Comparison of ENCODE assay signal across 8 cellular contexts in genomic region chr22:37563153-37564081, GRCh38. TPM values are rescaled to one million over a fixed set of nuclear protein-coding genes. Genes with fewer than 3 reads are reported as not detected.
DNase-seq lines count a peak whose midpoint lies in the region; ATAC-seq and TF ChIP-seq lines count a peak whose summit lies in the region.

No MANE protein-coding gene starts in this region.

- peaks cover 9% of the 10 kb centered on the region; the same call in 1 of the 2 replicates for H3F3A ChIP-seq in GM23338 (replicated peaks; ENCODE audit: low read depth)

- no peak for TF ChIP-seq CTCF in GM23338 (conservative IDR thresholded peaks at IDR 0.05; ENCODE audit: low read depth in 2 of 2)

- no peaks in the 10 kb centered on the region; the same call in 2 of the 3 replicates for H3K9me3 Mint-ChIP-seq in GM23338

- H3K4me1 Mint-ChIP-seq in GM23338: peaks cover 45% of the 10 kb centered on the region

- 0 out of 2 replicates have a peak overlapping the region, but pooled peaks have one; percentile 30 for H3K27ac ChIP-seq in GM23338 (ENCODE audit: low read depth)

- ATAC-seq in GM23338 (no peak; the same call in 2 of the 3 replicates), GM19324 (IDR thresholded peaks at IDR 0.05; ENCODE audit: low FRiP score, unreplicated experiment) (no peak), HG03095 (IDR thresholded peaks at IDR 0.05; ENCODE audit: unreplicated experiment) (no peak)

- peaks cover 14% of the 10 kb centered on the region for H3K36me3 Mint-ChIP-seq in GM23338 (ENCODE audit: low read depth)

- no peaks in the 10 kb centered on the region for H3K36me3 ChIP-seq in GM23338 (ENCODE audit: insufficient read depth)

- H3K9me2 ChIP-seq in GM23338 (ENCODE audit: insufficient read depth): no peaks in the 10 kb centered on the region

- H3K4me1 ChIP-seq in GM23338 (ENCODE audit: insufficient read depth): peaks cover 28% of the 10 kb centered on the region

- H3K79me2 ChIP-seq in GM23338 (replicated peaks; ENCODE audit: insufficient read depth): peaks cover 17% of the 10 kb centered on the region

- no peaks in the 10 kb centered on the region for H4K20me1 ChIP-seq in GM23338 (replicated peaks; ENCODE audit: insufficient read depth)

- peak overlapping the region; percentile 22 for H3K4me2 ChIP-seq in GM23338

- H2AFZ ChIP-seq in GM23338: no peak overlapping the region

- H3K27me3 Mint-ChIP-seq in GM23338 (ENCODE audit: insufficient read depth, low read depth, poor library complexity): peaks cover 38% of the 10 kb centered on the region

- H3K27ac Mint-ChIP-seq in GM23338: no peak overlapping the region

- peak; percentile 55 for DNase-seq in GM23338 (ENCODE audit: low spot score)
- peak; percentile 83 for DNase-seq in amniotic stem cell (lab: John Stamatoyannopoulos, UW)
- DNase-seq in hepatic stellate cell (ENCODE audit: low spot score): peak; percentile 98
- DNase-seq in skeletal muscle cell (ENCODE audit: low read depth): peak; percentile 86
- DNase-seq in UCSD-AML1 (lab: John Stamatoyannopoulos, UW; ENCODE audit: unreplicated experiment): no peak
- DNase-seq in stimulated activated CD4-positive, alpha-beta T cell treated with anti-CD3 and anti-CD28 coated beads, Interleukin-2, amount 100 ng/mL, for 24 hours: no peak

- no peak overlapping the region; the same call in 2 of the 3 replicates for H3K4me3 Mint-ChIP-seq in GM23338

- H3K4me3 ChIP-seq in GM23338 (no peak overlapping the region), skeletal muscle cell (ENCODE audit: low read depth, low read length) (peak overlapping the region; percentile 17)

- H3K27me3 ChIP-seq in GM23338 (ENCODE audit: insufficient read depth): peaks cover 32% of the 10 kb centered on the region

TF ChIP-seq in GM23338, 12 proteins besides CTCF, POLR2A, EP300 and RAD21:
- TF ChIP-seq STAT1 (IDR thresholded peaks at IDR 0.05; ENCODE audit: unreplicated experiment): no peak
- TF ChIP-seq EZH2phosphoT487 (IDR thresholded peaks at IDR 0.05; ENCODE audit: unreplicated experiment): no peak
- TF ChIP-seq ZNF331 (CRISPR knock-in tag; IDR thresholded peaks at IDR 0.05; ENCODE audit: low read depth): no peak
- no peak for TF ChIP-seq ETS1 (IDR thresholded peaks at IDR 0.05)
- TF ChIP-seq NANOG (IDR thresholded peaks at IDR 0.05; ENCODE audit: borderline replicate concordance): no peak
- TF ChIP-seq CREB1 (CRISPR knock-in tag; IDR thresholded peaks at IDR 0.05; ENCODE audit: low read depth): no peak
- no peak for TF ChIP-seq ZNF114 (CRISPR knock-in tag; IDR thresholded peaks at IDR 0.05)
- no peak for TF ChIP-seq POLR2AphosphoS5 (IDR thresholded peaks at IDR 0.05; ENCODE audit: low read depth)
- no peak for TF ChIP-seq EZH2 (IDR thresholded peaks at IDR 0.05; ENCODE audit: low read depth, unreplicated experiment)
- no peak for TF ChIP-seq REST (IDR thresholded peaks at IDR 0.05; ENCODE audit: unreplicated experiment)
- no peak for TF ChIP-seq JUNB (IDR thresholded peaks at IDR 0.05; ENCODE audit: unreplicated experiment)
TF ChIP-seq in GM23338: peak in this region for 0.

RNA-seq across cellular contexts. Expression of gene CDC42EP1, which starts 3.1 kb away (rescaled TPM):
- 8.5 and 10.2 TPM in 2 replicates for total RNA-seq in GM23338 (2014; rRNA removed; shearing (Covaris generic))
- polyA plus RNA-seq in GM23338 (2016; fragmentation: Nextera tagmentation; extraction: Ambion mirVana): 7.7 and 8.4 TPM in 2 replicates

RNA-seq across cellular contexts. Expression of gene LGALS2, which starts 16.5 kb away (rescaled TPM):
- not detected in 2 replicates for total RNA-seq in GM23338 (2014; rRNA removed; shearing (Covaris generic))
- not detected in 2 replicates for polyA plus RNA-seq in GM23338 (2016; fragmentation: Nextera tagmentation; extraction: Ambion mirVana)

RNA-seq across cellular contexts. Expression of gene CARD10, which starts 44.2 kb away (rescaled TPM):
- 17.0 and 17.2 TPM in 2 replicates for total RNA-seq in GM23338 (2014; rRNA removed; shearing (Covaris generic))
- polyA plus RNA-seq in GM23338 (2016; fragmentation: Nextera tagmentation; extraction: Ambion mirVana): 5.4 and 5.8 TPM in 2 replicates

RNA-seq across cellular contexts. Expression of gene GGA1, which starts 45.2 kb away (rescaled TPM):
- 53.7 and 57.1 TPM in 2 replicates for total RNA-seq in GM23338 (2014; rRNA removed; shearing (Covaris generic))
- 33.1 and 36.9 TPM in 2 replicates for polyA plus RNA-seq in GM23338 (2016; fragmentation: Nextera tagmentation; extraction: Ambion mirVana)

Comparison
In these comparisons a context has a peak if more than half of its experiments do, and no peak if none do; other contexts are left out.
1. DNase-seq: peak in GM23338 (single experiment), amniotic stem cell (single experiment), hepatic stellate cell (single experiment) and skeletal muscle cell (single experiment); none in UCSD-AML1 (single experiment) and stimulated activated CD4-positive, alpha-beta T cell treated with anti-CD3 and anti-CD28 coated beads, Interleukin-2, amount 100 ng/mL, for 24 hours (0 of 2).